ENCODE assay signal across 11 cellular contexts in genomic region chr4:114272226-114272625, GRCh38.
DNase-seq lines count a peak whose midpoint lies in the region; ATAC-seq lines count a peak whose summit lies in the region.
"Had no signal": no experiment of that assay in that cellular context is flagged by ENCODE, and none has a peak within 500 bp of the region (broad histone marks: within the 10 kb centered on the region; RNA-seq: fewer than 3 reads in every experiment).

No MANE protein-coding gene starts in this region.

- no peak for DNase-seq in activated naive CD4-positive, alpha-beta T cell treated with anti-CD3 and anti-CD28 coated beads, Interleukin-2, amount 50 U/mL, for 72 hours (ENCODE audit: low spot score in 2 of 2)
- no peak for DNase-seq in activated naive CD4-positive, alpha-beta T cell (lab: John Stamatoyannopoulos, UW)
- DNase-seq in amniotic epithelial cell (ENCODE audit: low read depth) (peak; percentile 96), foreskin melanocyte (peak; percentile 75), pons (ENCODE audit: low spot score) (no peak), NCI-H345 treated with DMSO at 0.1 percent for 48 hours (lab: John Stamatoyannopoulos, UW; ENCODE audit: unreplicated experiment) (no peak)
- DNase-seq in stimulated activated CD4-positive, alpha-beta T cell treated with anti-CD3 and anti-CD28 coated beads, Interleukin-4, amount 100 ng/mL, for 4 hours = no peak
- DNase-seq: activated CD8-positive, alpha-beta T cell treated with anti-CD3 and anti-CD28 coated beads for 36 hours; BE2C; nephron progenitor cell had no signal

- H3K27ac Mint-ChIP-seq in activated naive CD4-positive, alpha-beta T cell treated with anti-CD3 and anti-CD28 coated beads, Interleukin-2, amount 50 U/mL, for 72 hours = no peak overlapping the region
- H3K27ac Mint-ChIP-seq: activated CD8-positive, alpha-beta T cell treated with anti-CD3 and anti-CD28 coated beads for 36 hours; nephron progenitor cell had no signal

- no peaks in the 10 kb centered on the region for H3K36me3 Mint-ChIP-seq in activated naive CD4-positive, alpha-beta T cell treated with anti-CD3 and anti-CD28 coated beads, Interleukin-2, amount 50 U/mL, for 72 hours

- H3K9me3 Mint-ChIP-seq in activated naive CD4-positive, alpha-beta T cell treated with anti-CD3 and anti-CD28 coated beads, Interleukin-2, amount 50 U/mL, for 72 hours = no peaks in the 10 kb centered on the region
- H3K9me3 Mint-ChIP-seq: activated CD8-positive, alpha-beta T cell treated with anti-CD3 and anti-CD28 coated beads for 36 hours; nephron progenitor cell had no signal

- peak; percentile 47 to 76 for ATAC-seq in activated naive CD4-positive, alpha-beta T cell treated with anti-CD3 and anti-CD28 coated beads, Interleukin-2, amount 50 U/mL, for 72 hours
- ATAC-seq in GM21717 (IDR thresholded peaks at IDR 0.05; ENCODE audit: unreplicated experiment) = no peak
- ATAC-seq: activated CD8-positive, alpha-beta T cell treated with anti-CD3 and anti-CD28 coated beads for 36 hours had no signal

Comparison
In these comparisons a context has a peak if more than half of its experiments do, and no peak if none do; other contexts are left out.
1. DNase-seq: peak in amniotic epithelial cell (single experiment) and foreskin melanocyte (single experiment); none in activated naive CD4-positive, alpha-beta T cell treated with anti-CD3 and anti-CD28 coated beads, Interleukin-2, amount 50 U/mL, for 72 hours (0 of 2), activated naive CD4-positive, alpha-beta T cell (0 of 4), pons (single experiment), NCI-H345 treated with DMSO at 0.1 percent for 48 hours (single experiment) and stimulated activated CD4-positive, alpha-beta T cell treated with anti-CD3 and anti-CD28 coated beads, Interleukin-4, amount 100 ng/mL, for 4 hours (0 of 2).